26 cellular contexts compared by ENCODE assay signal in the genomic region with DNA sequence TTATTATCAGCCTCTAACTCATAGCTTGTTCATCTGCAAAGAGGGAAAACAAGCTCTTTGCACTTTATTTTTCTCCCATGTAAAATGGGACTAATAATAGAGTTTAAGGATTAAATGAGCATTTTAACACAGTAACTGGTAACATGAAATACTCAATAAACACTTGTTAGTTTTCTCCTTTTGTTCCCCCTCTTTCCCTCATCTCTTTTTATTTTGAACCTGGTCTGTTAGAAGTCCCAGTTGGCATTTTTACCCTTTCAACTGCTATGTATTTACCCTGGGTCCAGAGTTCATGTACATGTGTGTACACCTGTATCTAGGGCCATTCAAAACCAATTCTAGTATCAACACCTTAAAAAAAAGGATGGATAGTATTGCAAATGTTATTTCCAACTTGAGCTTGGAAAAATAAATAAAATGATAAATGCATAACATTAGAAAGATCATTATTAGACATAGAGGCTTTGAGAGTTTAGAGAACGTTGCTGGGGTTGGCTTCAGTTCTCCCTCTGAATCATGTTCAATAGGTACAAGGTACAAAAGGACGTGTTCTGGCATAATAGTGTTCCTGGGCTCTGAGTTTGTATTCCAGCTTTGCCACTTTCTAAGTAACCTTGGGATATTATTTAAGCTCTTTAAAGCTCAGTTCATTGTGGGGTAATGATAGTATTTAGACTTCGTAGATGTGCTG. TPM values are rescaled to one million over a fixed set of nuclear protein-coding genes. Genes with fewer than 3 reads are reported as not detected.
DNase-seq lines count a peak whose midpoint lies in the region; ATAC-seq, FAIRE-seq and TF ChIP-seq lines count a peak whose summit lies in the region.
"Had no signal": no experiment of that assay in that cellular context is flagged by ENCODE, and none has a peak within 500 bp of the region (broad histone marks: within the 10 kb centered on the region; RNA-seq: fewer than 3 reads in every experiment).

No MANE protein-coding gene starts in this region.

- H3K9ac ChIP-seq in H1 (replicated peaks in 1 of 4; ENCODE audit: extremely low read depth in 1 of 4, low read depth in 3 of 4, low read length in 3 of 4) (no peak overlapping the region), liver (ENCODE audit: low read depth in 1 of 2, low read length in 2 of 2) (no peak overlapping the region)
- H3K9ac ChIP-seq: GM23248, SK-N-SH had no signal

- no peaks in the 10 kb centered on the region for H3K79me1 ChIP-seq in H1 (ENCODE audit: low read depth, low read length)

- CTCF ChIA-PET in H1 (lab: Charles Lee; ENCODE audit: partially characterized antibody) = interaction anchor here (0.6 to 1.4 kb wide), 6 partner anchors 21 to 306 kb away, joined by 3 to 4 read pairs (median 3); no protein-coding TSS in a partner anchor

- H3K4me3 ChIP-seq in H1 (ENCODE audit: extremely low read depth in 1 of 4, insufficient read depth in 2 of 4, low read depth in 3 of 4, low read length in 4 of 4) (no peak overlapping the region), liver (ENCODE audit: low read depth in 1 of 3, low read length in 3 of 3) (no peak overlapping the region), Peyer's patch (no peak overlapping the region)
- H3K4me3 ChIP-seq: GM23248, HAP-1 had no signal

- DNase-seq in COLO668 (lab: John Stamatoyannopoulos, UW; ENCODE audit: unreplicated experiment) (peak; percentile 27), H1 (ENCODE audit: low read depth in 1 of 2, low spot score in 2 of 2) (no peak), Peyer's patch (no peak)
- DNase-seq in stimulated activated CD8-positive, alpha-beta memory T cell treated with anti-CD3 and anti-CD28 coated beads, Interleukin-4, amount 100 ng/mL, for 48 hours = no peak
- DNase-seq: 8988T; ACHN; BE2C; Calu3; CD8-positive, alpha-beta memory T cell; GM23248; HFFc6; IMR-90; Karpas-422; NCI-H1105; NCI-H1436 treated with DMSO at 0.1 percent for 48 hours; NCI-H2029; NCI-H2227 treated with DMSO at 0.1 percent for 48 hours; NCI-H510A; SK-N-SH had no signal

- no peak overlapping the region for H3K14ac ChIP-seq in H1 (ENCODE audit: insufficient read length)

- H4K20me1 ChIP-seq in H1 (replicated peaks in 1 of 2; ENCODE audit: control insufficient read depth in 1 of 2, insufficient read depth in 2 of 2, low read length in 2 of 2) = no peaks in the 10 kb centered on the region

- TF ChIP-seq EP300 in H1 (IDR thresholded peaks at IDR 0.05; ENCODE audit: borderline replicate concordance in 1 of 2, low read depth in 2 of 2, low read length in 2 of 2) = no peak

- H2AK5ac ChIP-seq in H1 (ENCODE audit: low read depth, low read length) = no peak overlapping the region

- H2BK5ac ChIP-seq in H1 (ENCODE audit: low read depth, low read length) = no peak overlapping the region

- no peak overlapping the region for H3K23ac ChIP-seq in H1 (ENCODE audit: insufficient read length)

- ATAC-seq in HG03108 (IDR thresholded peaks at IDR 0.05; ENCODE audit: unreplicated experiment) (no peak), GM18870 (IDR thresholded peaks at IDR 0.05; ENCODE audit: unreplicated experiment) (no peak)

- no peak overlapping the region for H3K18ac ChIP-seq in H1 (ENCODE audit: extremely low read depth, low read length)

- H3K4me1 ChIP-seq in H1 (replicated peaks in 1 of 4; ENCODE audit: control insufficient read depth in 3 of 4, insufficient read depth in 4 of 4, low read length in 3 of 4) (peaks cover 0 to 10% (median 10%) of the 10 kb centered on the region in 4 experiments; a peak in 6 of 7 replicates), liver (ENCODE audit: control insufficient read depth in 4 of 4, insufficient read depth in 4 of 4, low read length in 3 of 4) (peaks cover 3 to 23% (median 16%) of the 10 kb centered on the region in 4 donors), Peyer's patch (peaks cover 0 to 7% (median 1%) of the 10 kb centered on the region in 4 donors)
- H3K4me1 ChIP-seq: BE2C had no signal

- TF ChIP-seq RAD21 in H1 (IDR thresholded peaks at IDR 0.05 in 1 of 2, conservative IDR thresholded peaks at IDR 0.05 in 1 of 2; ENCODE audit: low read depth in 2 of 2, low read length in 2 of 2) (no peak), liver (IDR thresholded peaks at IDR 0.05) (peak in 1 of 2 donors; percentile 25)

- no peaks in the 10 kb centered on the region; the same call in 1 of the 2 replicates for H3K23me2 ChIP-seq in H1 (ENCODE audit: low read depth, low read length)

- no peak overlapping the region for H3K4me2 ChIP-seq in H1 (ENCODE audit: insufficient read depth in 1 of 2, low read depth in 2 of 2, low read length in 2 of 2)
- H3K4me2 ChIP-seq: SK-N-SH had no signal

- H3K4ac ChIP-seq in H1 (replicated peaks; ENCODE audit: insufficient read length, low read depth, low read length) = no peak overlapping the region

- H2BK12ac ChIP-seq in H1 (ENCODE audit: low read depth, low read length) = no peak overlapping the region

- H3K56ac ChIP-seq in H1 (replicated peaks; ENCODE audit: insufficient read length, low read depth, low read length) = no peak overlapping the region

- H3K36me3 ChIP-seq in KOPT-K1 (ENCODE audit: insufficient read depth, low read length) (no peaks in the 10 kb centered on the region), H1 (ENCODE audit: control insufficient read depth in 2 of 4, insufficient read depth in 4 of 4, low read length in 3 of 4) (no peaks in the 10 kb centered on the region), liver (ENCODE audit: control insufficient read depth in 4 of 4, insufficient read depth in 3 of 4, low read depth in 1 of 4, low read length in 3 of 4) (no peaks in the 10 kb centered on the region), Peyer's patch (no peaks in the 10 kb centered on the region)
- H3K36me3 ChIP-seq: BE2C, HAP-1 had no signal

- no peaks in the 10 kb centered on the region for H3K27me3 ChIP-seq in H1 (replicated peaks in 1 of 4; ENCODE audit: control insufficient read depth in 3 of 4, extremely low read depth in 1 of 4, insufficient read depth in 3 of 4, low read length in 3 of 4)
- no peaks in the 10 kb centered on the region for H3K27me3 ChIP-seq in liver (ENCODE audit: control insufficient read depth in 4 of 4, insufficient read depth in 4 of 4, low read length in 3 of 4)
- no peaks in the 10 kb centered on the region for H3K27me3 ChIP-seq in Peyer's patch
- H3K27me3 ChIP-seq: BE2C had no signal

- 89% methylated on average over 3 of the region's 3 CpGs; no CpG with 5 or more reads in 1 of the 2 experiments for WGBS in H1 (ENCODE audit: extremely low coverage in 1 of 2, insufficient coverage in 1 of 2, insufficient read length in 1 of 2, insufficient replicate concordance in 2 of 2, low coverage in 1 of 2, low lambda C conversion rate in 2 of 2, missing lambda C conversion rate in 1 of 2), 2 experiments
- WGBS in liver = 31% methylated on average over 3 of the region's 3 CpGs

- H2BK20ac ChIP-seq in H1 (ENCODE audit: low read length) = no peak overlapping the region

- TF ChIP-seq CTCF in H1 (IDR thresholded peaks at IDR 0.05; ENCODE audit: control extremely low read depth in 1 of 3, insufficient read depth in 1 of 3, low read depth in 1 of 3, low read length in 3 of 3) (no peak), liver (IDR thresholded peaks at IDR 0.05; ENCODE audit: low read depth, low read length, missing input control) (no peak), Peyer's patch (IDR thresholded peaks at IDR 0.05) (no peak)

- no peak overlapping the region for H4K91ac ChIP-seq in H1 (replicated peaks; ENCODE audit: insufficient read length, low read length)

- no peaks in the 10 kb centered on the region for H3K79me2 ChIP-seq in H1 (ENCODE audit: control insufficient read depth in 1 of 2, insufficient read depth in 2 of 2, low read length in 2 of 2)

- H2BK15ac ChIP-seq in H1 (ENCODE audit: low read length) = no peak overlapping the region

- POLR2A ChIA-PET in H1 (lab: Charles Lee; ENCODE audit: partially characterized antibody) = interaction anchor here (0.8 to 1.1 kb wide), 3 partner anchors 22 to 227 kb away, joined by 3 read pairs; no protein-coding TSS in a partner anchor

- H3K9me3 ChIP-seq in KOPT-K1 (ENCODE audit: insufficient read depth, low read length, poor library complexity, severe bottlenecking) (no peaks in the 10 kb centered on the region), H1 (ENCODE audit: insufficient read depth in 2 of 2, low read depth in 1 of 2, low read length in 1 of 2) (no peaks in the 10 kb centered on the region), liver (ENCODE audit: control insufficient read depth in 4 of 4, low read length in 3 of 4) (no peaks in the 10 kb centered on the region), Peyer's patch (no peaks in the 10 kb centered on the region)
- H3K9me3 ChIP-seq: BE2C, HAP-1, SK-N-SH had no signal

- H4K5ac ChIP-seq in H1 (ENCODE audit: insufficient read length, low read depth, low read length) = no peak overlapping the region

- TF ChIP-seq POLR2A in H1 (IDR thresholded peaks at IDR 0.05; ENCODE audit: control extremely low read depth in 1 of 2, low read depth in 2 of 2, low read length in 2 of 2) = no peak
- no peak for TF ChIP-seq POLR2A in Peyer's patch (IDR thresholded peaks at IDR 0.05)

- FAIRE-seq in H1 (lab: Jason Lieb, UNC) = peak; percentile 50
- FAIRE-seq: GM18507, RCC 7860 had no signal

- no peak overlapping the region for H2AFZ ChIP-seq in H1 (ENCODE audit: low read length)
- H2AFZ ChIP-seq: GM23248 had no signal

- H3K27ac ChIP-seq in KOPT-K1 (ENCODE audit: low read depth, low read length, poor library complexity, severe bottlenecking) (peak overlapping the region; percentile 7), H1 (ENCODE audit: low read depth, low read length) (no peak overlapping the region), liver (ENCODE audit: low read depth in 1 of 2, low read length in 2 of 2) (peak overlapping the region; percentile 63 to 64), Peyer's patch (peak overlapping the region in 2 of 4 donors; percentile 60 to 64)
- H3K27ac ChIP-seq: GM23248 had no signal

- H2BK120ac ChIP-seq in H1 (replicated peaks; ENCODE audit: low read depth, low read length) = no peak overlapping the region

- no peak overlapping the region for H4K8ac ChIP-seq in H1 (ENCODE audit: extremely low read depth, insufficient read depth, low read length)

TF ChIP-seq in H1, 55 proteins besides CTCF, POLR2A, EP300 and RAD21 (continues in another document):
- no peak for TF ChIP-seq EZH2 (IDR thresholded peaks at IDR 0.05; ENCODE audit: low read depth, low read length, severe bottlenecking)

RNA-seq across cellular contexts. Expression of a gene that starts 5.2 kb away (rescaled TPM):
- total RNA-seq in H1 (2021; fragmentation: NEBNext Ultra II Directional; extraction: Animal tissue kit (Norgen Biotek cat#: 25700)) = 13.2 and 14.3 TPM in 2 replicates
- polyA plus RNA-seq in H1 (2011; rRNA removed) (2.4 and 3.6 TPM in 2 replicates), liver (1 to 10 TPM; 4.5 to 6.8 TPM)
- polyA plus RNA-seq in H1 (2011; cell fraction: cytosol; rRNA removed) = 5.4 TPM
- polyA plus RNA-seq in H1 (2011; cell fraction: nucleus; rRNA removed) = 3.4 TPM
- 6.2 to 10.7 TPM (median 8.0 TPM) in 4 replicates for polyA plus RNA-seq in H1 (2012, experiment 1 of 2)
- 0.46 TPM for polyA plus RNA-seq in H1 (2012, experiment 2 of 2)
- 5.9 TPM for polyA plus RNA-seq in H1 (2013, experiment 1 of 2)
- 6.5 TPM for polyA plus RNA-seq in H1 (2013, experiment 2 of 2)
- 9.5 and 14.8 TPM in 2 replicates for polyA minus RNA-seq in H1 (2011; rRNA and poly(A)+ RNA removed)
- 5.2 TPM for polyA minus RNA-seq in H1 (2011; cell fraction: cytosol; rRNA and poly(A)+ RNA removed)
- 16.7 TPM for polyA minus RNA-seq in H1 (2011; cell fraction: nucleus; rRNA and poly(A)+ RNA removed)
- total RNA-seq in liver (10 to 100 TPM; 19.8 to 25.1 TPM), Peyer's patch (10 to 100 TPM; 16.6 to 24.8 (median 20.9) TPM)
